ENCODE assay signal across 7 cellular contexts in genomic region chr7:30330134-30331111, GRCh38. TPM values are rescaled to one million over a fixed set of nuclear protein-coding genes. Genes with fewer than 3 reads are reported as not detected.
DNase-seq lines count a peak whose midpoint lies in the region; ATAC-seq and TF ChIP-seq lines count a peak whose summit lies in the region.

No MANE protein-coding gene starts in this region.

- intact Hi-C loops in vagina (cut with DNase I), result no loop called here

- H3K9me3 ChIP-seq in vagina, result no peaks in the 10 kb centered on the region

- no peak overlapping the region for H3K27ac ChIP-seq in vagina

- H3K4me1 ChIP-seq in vagina, result peaks cover 28% of the 10 kb centered on the region

- TF ChIP-seq CTCF in vagina (IDR thresholded peaks at IDR 0.05), result no peak

- TF ChIP-seq POLR2A in vagina (IDR thresholded peaks at IDR 0.05), result no peak

- DNase-seq in NCI-H2107 treated with DMSO at 0.1 percent for 48 hours (lab: John Stamatoyannopoulos, UW; ENCODE audit: unreplicated experiment) (peak; percentile 98), germinal center (ENCODE audit: low spot score) (peak; percentile 42), A172 (ENCODE audit: low spot score) (no peak), vagina (ENCODE audit: extremely low spot score in 2 of 2) (no peak), kidney glomerular epithelial cell (lab: John Stamatoyannopoulos, UW) (no peak)

- ATAC-seq in GM19035 (IDR thresholded peaks at IDR 0.05; ENCODE audit: unreplicated experiment), result peak; percentile 87
- ATAC-seq in HG02763 (IDR thresholded peaks at IDR 0.05; ENCODE audit: unreplicated experiment), result peak; percentile 93

- H3K4me3 ChIP-seq in vagina, result no peak overlapping the region

- no peaks in the 10 kb centered on the region for H3K27me3 ChIP-seq in vagina

- H3K36me3 ChIP-seq in vagina, result no peaks in the 10 kb centered on the region

RNA-seq across cellular contexts. Expression of gene ZNRF2, which starts 46.0 kb away (rescaled TPM):
- total RNA-seq in A172 (2014; rRNA removed; shearing (Covaris generic)), result 13.1 and 15.0 TPM in 2 replicates
- total RNA-seq in vagina, result 21.9 TPM

Comparison
In these comparisons a context has a peak if more than half of its experiments do, and no peak if none do; other contexts are left out.
1. DNase-seq: peak in NCI-H2107 treated with DMSO at 0.1 percent for 48 hours (single experiment) and germinal center (single experiment); none in A172 (single experiment), vagina (0 of 2) and kidney glomerular epithelial cell (single experiment).